Comparison of ENCODE assay signal across 8 cellular contexts in genomic region chr10:13160934-13161266, GRCh38. TPM values are rescaled to one million over a fixed set of nuclear protein-coding genes. Genes with fewer than 3 reads are reported as not detected.
A peak's percentile ranks its signal among the peaks of the same experiment; 100 is the strongest.
DNase-seq lines count a peak whose midpoint lies in the region; ATAC-seq, FAIRE-seq and TF ChIP-seq lines count a peak whose summit lies in the region.

No MANE protein-coding gene starts in this region.

- TF ChIP-seq POLR2A in HepG2 (IDR thresholded peaks at IDR 0.05; ENCODE audit: insufficient read depth in 1 of 2, low read depth in 2 of 2, low read length in 2 of 2), result no peak

- H3K27ac ChIP-seq in AG04450 (ENCODE audit: low read depth, low read length) (no peak overlapping the region), SU-DHL-6 (ENCODE audit: low read depth, low read length) (no peak overlapping the region), HepG2 (ENCODE audit: extremely low read length, insufficient read depth, low read length) (no peak overlapping the region)

- H3K9me3 ChIP-seq in AG04450 (ENCODE audit: control insufficient read depth, insufficient read depth, low read length), result no peaks in the 10 kb centered on the region
- H3K9me3 ChIP-seq in SU-DHL-6 (ENCODE audit: insufficient read depth, low read length), result no peaks in the 10 kb centered on the region
- no peaks in the 10 kb centered on the region for H3K9me3 ChIP-seq in HepG2 (ENCODE audit: low read length)

- no peak for TF ChIP-seq RAD21 in HepG2 (CRISPR knock-in tag; IDR thresholded peaks at IDR 0.05)

- peaks cover 32% of the 10 kb centered on the region for H3K79me2 ChIP-seq in SU-DHL-6 (ENCODE audit: insufficient read depth, low read length)
- peaks cover 16% of the 10 kb centered on the region for H3K79me2 ChIP-seq in HepG2 (ENCODE audit: insufficient read depth, low read length)

- WGBS in HepG2 (ENCODE audit: low lambda C conversion rate), result under 1% methylated on average over 4 of the region's 4 CpGs

- POLR2A ChIA-PET in AG04450 (lab: Yijun Ruan, JAX), result interaction anchor here (0.5 to 0.6 kb wide), 2 partner anchors 18 to 142 kb away, joined by 3 read pairs; no protein-coding TSS in a partner anchor
- POLR2A ChIA-PET in HepG2 (lab: Yijun Ruan, JAX), result interaction anchor here (0.8 to 1.9 kb wide), 2 partner anchors 138 to 141 kb away, joined by 3 to 7 read pairs; no protein-coding TSS in a partner anchor

- H3K4me3 ChIP-seq in AG04450 (ENCODE audit: low read depth, low read length) (peak overlapping the region; percentile 55), SU-DHL-6 (ENCODE audit: insufficient read depth, low read length, poor library complexity, severe bottlenecking) (peak overlapping the region; percentile 53), HepG2 (replicated peaks in 1 of 3; ENCODE audit: insufficient read depth in 1 of 3, low read depth in 2 of 3, low read length in 3 of 3) (peak overlapping the region; percentile 50 to 79 (median 51))

- no peaks in the 10 kb centered on the region for H3K27me3 ChIP-seq in AG04450 (ENCODE audit: control insufficient read depth, insufficient read depth, low read length)
- no peaks in the 10 kb centered on the region for H3K27me3 ChIP-seq in SU-DHL-6 (ENCODE audit: low read length)
- H3K27me3 ChIP-seq in HepG2 (ENCODE audit: control insufficient read depth in 1 of 2, insufficient read depth in 2 of 2, low read length in 2 of 2), result no peaks in the 10 kb centered on the region

- peak overlapping the region; percentile 73 for H3K4me2 ChIP-seq in SU-DHL-6 (ENCODE audit: low read depth, low read length, poor library complexity, severe bottlenecking)
- peak overlapping the region; percentile 93 for H3K4me2 ChIP-seq in HepG2 (ENCODE audit: low read depth, low read length)

- no peak for DNase-seq in AG04450 (ENCODE audit: low read depth, low spot score)
- DNase-seq in HepG2 (ENCODE audit: low spot score), result no peak
- DNase-seq in NCI-H2171 (lab: John Stamatoyannopoulos, UW), result no peak
- DNase-seq in NCI-H2029 treated with DMSO at 0.1 percent for 48 hours (lab: John Stamatoyannopoulos, UW), result no peak
- DNase-seq in HPDE6-E6E7 (ENCODE audit: extremely low spot score), result no peak
- no peak for DNase-seq in Kasumi-1 (lab: John Stamatoyannopoulos, UW)

- intact Hi-C loops in HepG2 (cut with micrococcal nuclease; ENCODE audit: unreplicated experiment), result loop anchor here (1.0 to 5.0 kb wide), 3 partner anchors 59 to 192 kb away; partner anchors contain the start of gene OPTN

- no peaks in the 10 kb centered on the region for H3K36me3 ChIP-seq in SU-DHL-6 (ENCODE audit: low read length)
- H3K36me3 ChIP-seq in HepG2 (replicated peaks in 1 of 2; ENCODE audit: control insufficient read depth in 1 of 2, insufficient read depth in 2 of 2, low read length in 2 of 2), result no peaks in the 10 kb centered on the region

- no peaks in the 10 kb centered on the region for H3K9me2 ChIP-seq in SU-DHL-6 (replicated peaks; ENCODE audit: insufficient read depth, low read length)

- BruUV-seq in HepG2 (replicated peaks; lab: Mats Ljungman, UMichigan), result no TSS peak

- H4K20me1 ChIP-seq in SU-DHL-6 (ENCODE audit: low read depth, low read length) (no peaks in the 10 kb centered on the region), HepG2 (ENCODE audit: insufficient read depth, low read length) (no peaks in the 10 kb centered on the region)

- in situ Hi-C loops in HepG2 (cut with HindIII; ENCODE audit: extremely low pct_ligation_motif_present, low pct_unique_long_range_greater_than_20kb), result no loop called here

- no peaks in the 10 kb centered on the region for H3F3A ChIP-seq in SU-DHL-6 (ENCODE audit: insufficient read depth)

- FAIRE-seq in HepG2 (lab: Jason Lieb, UNC), result no peak

- TF ChIP-seq CTCF in AG04450 (IDR thresholded peaks at IDR 0.05; ENCODE audit: low read depth, low read length), result no peak
- no peak for TF ChIP-seq CTCF in SU-DHL-6 (IDR thresholded peaks at IDR 0.05; ENCODE audit: insufficient read depth, low read length, poor library complexity, severe bottlenecking)
- no peak for TF ChIP-seq CTCF in HepG2 (CRISPR knock-in tag; IDR thresholded peaks at IDR 0.05)

- ATAC-seq in GM21737 (IDR thresholded peaks at IDR 0.05; ENCODE audit: unreplicated experiment) (peak; percentile 25), HepG2 (peak; percentile 23)

- H2AFZ ChIP-seq in SU-DHL-6 (ENCODE audit: low read depth, low read length, severe bottlenecking) (peak overlapping the region; percentile 100), HepG2 (ENCODE audit: low read length) (peak overlapping the region; percentile 99)

- H3K9ac ChIP-seq in SU-DHL-6 (ENCODE audit: low read length) (peak overlapping the region; percentile 71), HepG2 (ENCODE audit: insufficient read depth, low read depth, low read length) (peak overlapping the region; percentile 61)

- peaks cover 26% of the 10 kb centered on the region for H3K4me1 ChIP-seq in HepG2 (ENCODE audit: insufficient read depth, low read length)

- no peak for TF ChIP-seq EP300 in HepG2 (IDR thresholded peaks at IDR 0.05; ENCODE audit: low read depth in 2 of 2, low read length in 2 of 2)
- no peak for TF ChIP-seq EP300 in HepG2 (CRISPR knock-in tag; IDR thresholded peaks at IDR 0.05; ENCODE audit: borderline replicate concordance)

- CTCF ChIA-PET in AG04450 (lab: Charles Lee), result interaction anchor here (0.7 to 4.8 kb wide), 20 partner anchors 10 to 946 kb away, joined by 3 to 96 read pairs (median 4); partner anchors contain the start of gene PHYH
- CTCF ChIA-PET in HepG2 (lab: Yijun Ruan, JAX; ENCODE audit: low intra/inter-chr PET ratio, low total read pairs), result interaction anchor here (1.2 to 1.8 kb wide), 3 partner anchors 62 to 279 kb away, joined by 3 to 10 read pairs (median 9); partner anchors contain the start of gene OPTN

TF ChIP-seq in HepG2, 621 proteins besides CTCF, POLR2A, EP300 and RAD21:
- TF ChIP-seq REL (CRISPR knock-in tag; conservative IDR thresholded peaks at IDR 0.05), result 0 out of 2 replicates have a peak, but pooled peaks have one; percentile 24
- TF ChIP-seq HMG20B (CRISPR knock-in tag; conservative IDR thresholded peaks at IDR 0.05), result 0 out of 2 replicates have a peak, but pooled peaks have one; percentile 15
- no peak for TF ChIP-seq ZNF3 (CRISPR knock-in tag; IDR thresholded peaks at IDR 0.05)
- no peak for TF ChIP-seq PBX3 (CRISPR knock-in tag; IDR thresholded peaks at IDR 0.05; ENCODE audit: borderline replicate concordance)
- TF ChIP-seq STAT6 (CRISPR knock-in tag; IDR thresholded peaks at IDR 0.05; ENCODE audit: borderline replicate concordance), result 0 out of 2 replicates have a peak, but pooled peaks have one; percentile 36
TF ChIP-seq in HepG2: peak in this region for 3.

RNA-seq across cellular contexts. Expression of gene MCM10, which starts 0.5 kb away (rescaled TPM):
- polyA plus RNA-seq in AG04450 (2011; rRNA removed) (2.0 and 2.6 TPM in 2 replicates), HepG2 (2011; rRNA removed) (2.0 and 2.8 TPM in 2 replicates)
- polyA minus RNA-seq in AG04450 (2011; rRNA and poly(A)+ RNA removed), result 3.1 TPM in 2 replicates
- 31.3 and 41.8 TPM in 2 replicates for total RNA-seq in HepG2 (2016; rRNA removed; fragmentation: Illumina TruSeq; extraction: Trizol)
- total RNA-seq in HepG2 (2016; cell fraction: cytosol; rRNA removed; fragmentation: Illumina TruSeq; extraction: Trizol; ENCODE audit: low read depth), result 5.6 and 6.2 TPM in 2 replicates
- 28.3 and 39.8 TPM in 2 replicates for total RNA-seq in HepG2 (2016; cell fraction: insoluble cytoplasmic fraction; rRNA removed; fragmentation: Illumina TruSeq; extraction: Trizol)
- 7.1 and 8.4 TPM in 2 replicates for total RNA-seq in HepG2 (2016; cell fraction: membrane; rRNA removed; fragmentation: Illumina TruSeq; extraction: Trizol)
- total RNA-seq in HepG2 (2016; cell fraction: nucleus; rRNA removed; fragmentation: Illumina TruSeq; extraction: Trizol), result 27.5 and 28.3 TPM in 2 replicates
- polyA plus RNA-seq in HepG2 (2011; cell fraction: cytosol; rRNA removed), result 1.7 and 1.9 TPM in 2 replicates
- polyA plus RNA-seq in HepG2 (2011; cell fraction: nucleus; rRNA removed), result 2.7 and 2.8 TPM in 2 replicates
- polyA plus RNA-seq in HepG2 (2012), result 2.2 and 7.7 TPM in 2 replicates
- polyA plus RNA-seq in HepG2 (2016; cell fraction: cytosol; fragmentation: Illumina TruSeq; extraction: Trizol; ENCODE audit: low read depth), result 0.73 and 0.94 TPM in 2 replicates
- polyA plus RNA-seq in HepG2 (2016; cell fraction: insoluble cytoplasmic fraction; fragmentation: Illumina TruSeq; extraction: Trizol; ENCODE audit: low read depth), result 24.9 and 28.1 TPM in 2 replicates
- polyA plus RNA-seq in HepG2 (2016; cell fraction: membrane; fragmentation: Illumina TruSeq; extraction: Trizol; ENCODE audit: low read depth), result 2.0 and 2.2 TPM in 2 replicates
- polyA plus RNA-seq in HepG2 (2016; cell fraction: nucleus; fragmentation: Illumina TruSeq; extraction: Trizol; ENCODE audit: insufficient read depth, low read depth), result 16.5 and 22.1 TPM in 2 replicates
- 4.7 and 13.7 TPM in 2 replicates for polyA minus RNA-seq in HepG2 (2011; rRNA and poly(A)+ RNA removed; ENCODE audit: low replicate concordance)
- polyA minus RNA-seq in HepG2 (2011; cell fraction: cytosol; rRNA and poly(A)+ RNA removed), result 4.3 and 4.8 TPM in 2 replicates
- 11.3 and 12.1 TPM in 2 replicates for polyA minus RNA-seq in HepG2 (2011; cell fraction: nucleus; rRNA and poly(A)+ RNA removed)
